Comparison of ENCODE assay signal across 8 cellular contexts in the genomic region with DNA sequence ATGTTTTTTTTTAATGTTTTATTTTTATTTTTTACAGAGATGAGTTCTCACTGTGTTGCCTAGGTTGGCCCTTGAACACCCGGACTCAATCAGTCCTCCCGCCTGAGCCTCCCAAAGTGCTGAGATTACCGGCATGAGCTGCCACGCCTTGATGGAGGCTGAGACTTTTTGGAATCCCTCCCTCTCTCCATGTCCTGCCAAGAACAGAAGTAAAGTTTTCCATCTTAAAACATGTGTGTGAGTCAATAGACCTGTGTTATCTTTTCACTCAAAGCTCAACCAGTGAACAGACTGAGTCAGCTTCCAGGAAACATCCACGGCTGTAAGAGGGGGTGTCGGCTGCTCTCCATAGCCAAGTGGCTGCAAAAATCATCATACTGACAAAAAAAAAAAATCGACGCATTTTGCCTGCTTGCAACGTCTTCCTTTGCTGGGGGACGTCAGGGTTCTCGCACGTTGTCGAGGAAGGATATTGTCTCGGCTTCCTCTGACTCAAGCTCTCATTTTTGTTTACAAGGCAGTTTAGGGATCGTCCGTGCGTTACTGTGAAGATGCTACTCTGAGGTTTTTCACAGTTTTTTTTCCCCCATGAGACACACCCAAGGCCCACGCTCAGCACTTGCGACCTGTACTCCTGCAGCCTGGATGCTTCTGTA. TPM values are rescaled to one million over a fixed set of nuclear protein-coding genes. Genes with fewer than 3 reads are reported as not detected.
DNase-seq lines count a peak whose midpoint lies in the region; ATAC-seq and TF ChIP-seq lines count a peak whose summit lies in the region.

No MANE protein-coding gene starts in this region.

- H3K36me3 ChIP-seq in OCI-LY7 (ENCODE audit: insufficient read depth, low read length): peaks cover 47% of the 10 kb centered on the region

- H2AFZ ChIP-seq in OCI-LY7 (ENCODE audit: low read length): no peak overlapping the region

- no peaks in the 10 kb centered on the region for H3K9me3 ChIP-seq in OCI-LY7 (ENCODE audit: low read length)

- H3K4me3 ChIP-seq in OCI-LY7 (ENCODE audit: low read depth, low read length, poor library complexity, severe bottlenecking): no peak overlapping the region

- intact Hi-C loops in OCI-LY7 (cut with micrococcal nuclease; ENCODE audit: unreplicated experiment) (no loop called here), left ventricle myocardium superior (cut with micrococcal nuclease) (no loop called here)

- H3K79me2 ChIP-seq in OCI-LY7 (ENCODE audit: insufficient read depth, low read depth, low read length): peaks cover 38% of the 10 kb centered on the region; the same call in 1 of the 2 replicates

- no peak overlapping the region for H3K4me2 ChIP-seq in OCI-LY7 (ENCODE audit: low read length)

- ATAC-seq in left ventricle myocardium superior: peak; percentile 82
- no peak for ATAC-seq in GM21447 (IDR thresholded peaks at IDR 0.05; ENCODE audit: unreplicated experiment)

- H3K9me2 ChIP-seq in OCI-LY7 (ENCODE audit: insufficient read depth, low read length): no peaks in the 10 kb centered on the region

- no peaks in the 10 kb centered on the region for H4K20me1 ChIP-seq in OCI-LY7 (ENCODE audit: insufficient read depth, low read length)

- TF ChIP-seq CTCF in OCI-LY7 (conservative IDR thresholded peaks at IDR 0.05; ENCODE audit: low read length): no peak

- CTCF ChIA-PET in OCI-LY7 (lab: Charles Lee; ENCODE audit: unreplicated experiment): no interaction called here

- H3K27ac ChIP-seq in OCI-LY7 (ENCODE audit: low read depth, low read length, poor library complexity, severe bottlenecking) (peak overlapping the region; percentile 38), substantia nigra (ENCODE audit: low read depth, low read length, poor library complexity, severe bottlenecking) (no peak overlapping the region)

- no peak for DNase-seq in OCI-LY7 (ENCODE audit: low spot score)
- peak; percentile 61 for DNase-seq in activated T-helper 1 cell treated with Interleukin-2 at 50 U/mL for 16 hours (ENCODE audit: low read depth)
- no peak for DNase-seq in left ventricle myocardium superior
- peak in 2 of 3 experiments; percentile 40 to 61 for DNase-seq in stimulated activated CD4-positive, alpha-beta T cell treated with anti-CD3 and anti-CD28 coated beads, TNF-alpha, amount 100 ng/mL, for 4 hours (ENCODE audit: low read depth in 3 of 3)
- no peak for DNase-seq in GOT3 (lab: John Stamatoyannopoulos, UW)
- DNase-seq in NCI-H1105 treated with DMSO at 0.1 percent for 48 hours (lab: John Stamatoyannopoulos, UW): no peak
- DNase-seq in substantia nigra (lab: John Stamatoyannopoulos, UW): no peak

- TSS peak; percentile 80 for BruUV-seq in OCI-LY7 (replicated peaks; lab: Mats Ljungman, UMichigan)

- peaks cover 57% of the 10 kb centered on the region for H3K4me1 ChIP-seq in OCI-LY7 (ENCODE audit: insufficient read depth, low read length, poor library complexity, severe bottlenecking)

- POLR2A ChIA-PET in OCI-LY7 (lab: Charles Lee): no interaction called here

RNA-seq across cellular contexts. Expression of a gene that starts 10.0 kb away (rescaled TPM):
- total RNA-seq in OCI-LY7 (2014; rRNA removed; shearing (Covaris generic)): 17.2 and 17.6 TPM in 2 replicates
- 32.8 and 37.0 TPM in 2 replicates for total RNA-seq in OCI-LY7 (2022)
- total RNA-seq in left ventricle myocardium superior: 34.3 TPM

Comparison
In these comparisons a context has a peak if more than half of its experiments do, and no peak if none do; other contexts are left out.
1. DNase-seq: peak in activated T-helper 1 cell treated with Interleukin-2 at 50 U/mL for 16 hours (single experiment) and stimulated activated CD4-positive, alpha-beta T cell treated with anti-CD3 and anti-CD28 coated beads, TNF-alpha, amount 100 ng/mL, for 4 hours (2 of 3); none in OCI-LY7 (single experiment), left ventricle myocardium superior (single experiment), GOT3 (single experiment), NCI-H1105 treated with DMSO at 0.1 percent for 48 hours (single experiment) and substantia nigra (0 of 49).